10 cellular contexts compared by ENCODE assay signal in genomic region chr12:95848575-95849388, GRCh38. TPM values are rescaled to one million over a fixed set of nuclear protein-coding genes. Genes with fewer than 3 reads are reported as not detected.
A peak's percentile ranks its signal among the peaks of the same experiment; 100 is the strongest.
DNase-seq lines count a peak whose midpoint lies in the region; ATAC-seq and TF ChIP-seq lines count a peak whose summit lies in the region.
"Had no signal": no experiment of that assay in that cellular context is flagged by ENCODE, and none has a peak within 500 bp of the region (broad histone marks: within the 10 kb centered on the region; RNA-seq: fewer than 3 reads in every experiment).

No MANE protein-coding gene starts in this region.

- peaks cover 0 to 5% (median 0%) of the 10 kb centered on the region in 4 donors for H3K4me1 ChIP-seq in right lobe of liver

- TF ChIP-seq POLR2A in right lobe of liver (IDR thresholded peaks at IDR 0.05) = no peak

- no peaks in the 10 kb centered on the region for H3K9me3 ChIP-seq in right lobe of liver

- no peaks in the 10 kb centered on the region for H3K36me3 ChIP-seq in right lobe of liver

- WGBS in right lobe of liver (ENCODE audit: insufficient coverage, low coverage, low lambda C conversion rate, missing lambda C conversion rate) = 32% methylated on average over 8 of the region's 8 CpGs

- intact Hi-C loops in right lobe of liver (cut with DNase I) = no loop called here

- H3K27ac ChIP-seq in C4-2B (no peak overlapping the region), right lobe of liver (peak overlapping the region in 2 of 3 donors; percentile 39 to 50)

- peak overlapping the region in 2 of 3 donors; percentile 9 to 12 for H3K4me3 ChIP-seq in right lobe of liver

- H3K27me3 ChIP-seq in right lobe of liver = no peaks in the 10 kb centered on the region

- ATAC-seq in right lobe of liver (peak; percentile 93 to 97 (median 94)), HG02938 (IDR thresholded peaks at IDR 0.05; ENCODE audit: unreplicated experiment) (no peak), GM21619 (IDR thresholded peaks at IDR 0.05; ENCODE audit: unreplicated experiment) (no peak), GM19324 (IDR thresholded peaks at IDR 0.05; ENCODE audit: low FRiP score, unreplicated experiment) (no peak)

- TF ChIP-seq CTCF in C4-2B (conservative IDR thresholded peaks at IDR 0.05) (peak; percentile 47), right lobe of liver (IDR thresholded peaks at IDR 0.05) (peak; percentile 37 to 58 (median 52))

- peak; percentile 22 for DNase-seq in HPDE6-E6E7 (ENCODE audit: extremely low spot score)
- DNase-seq in SW480 (ENCODE audit: low spot score) = peak; percentile 30
- DNase-seq in right lobe of liver = peak in 1 of 3 donors; percentile 56
- DNase-seq in SIG-M5 treated with dmso at 0.1 percent for 504 hours (lab: John Stamatoyannopoulos, UW; ENCODE audit: unreplicated experiment) = no peak
- DNase-seq: GOT3 had no signal

RNA-seq across cellular contexts. Expression of gene SNRPF, which starts 10.0 kb away (rescaled TPM):
- total RNA-seq in right lobe of liver = 10 to 100 TPM in 3 of 6 experiments, 1 to 10 TPM in 3; 5.8 to 10.4 (median 8.5) TPM

RNA-seq across cellular contexts. Expression of gene NTN4, which starts 58.2 kb away (rescaled TPM):
- total RNA-seq in right lobe of liver = 10 to 100 TPM; 14.7 to 28.7 (median 18.9) TPM
- total RNA-seq: activated CD8-positive, alpha-beta memory T cell treated with anti-CD3 and anti-CD28 coated beads for 36 hours had no signal

Comparison
In these comparisons a context has a peak if more than half of its experiments do, and no peak if none do; other contexts are left out.
1. ATAC-seq: peak in right lobe of liver (4 of 4); none in HG02938 (single experiment), GM21619 (single experiment) and GM19324 (single experiment).